ENCODE assay signal across 12 cellular contexts in genomic region chr10:114367676-114368391, GRCh38. TPM values are rescaled to one million over a fixed set of nuclear protein-coding genes. Genes with fewer than 3 reads are reported as not detected.
A peak's percentile ranks its signal among the peaks of the same experiment; 100 is the strongest.
DNase-seq lines count a peak whose midpoint lies in the region; ATAC-seq and TF ChIP-seq lines count a peak whose summit lies in the region.
"Had no signal": no experiment of that assay in that cellular context is flagged by ENCODE, and none has a peak within 500 bp of the region (broad histone marks: within the 10 kb centered on the region; RNA-seq: fewer than 3 reads in every experiment).

No MANE protein-coding gene starts in this region.

- DNase-seq in cardiac muscle cell (ENCODE audit: low read depth in 1 of 2, low spot score in 1 of 2) (no peak), cardiac septum (ENCODE audit: low spot score) (no peak), fibroblast of villous mesenchyme (ENCODE audit: low read depth) (peak; percentile 97), omental fat pad (ENCODE audit: low spot score) (no peak), vagina (ENCODE audit: extremely low spot score in 2 of 2) (no peak), NCI-H345 treated with DMSO at 0.1 percent for 48 hours (lab: John Stamatoyannopoulos, UW; ENCODE audit: unreplicated experiment) (no peak), NCI-H510A (lab: John Stamatoyannopoulos, UW) (no peak)
- DNase-seq: 8988T; activated CD4-positive, alpha-beta T cell treated with anti-CD3 and anti-CD28 coated beads for 36 hours; activated T-cell treated with anti-CD3 and anti-CD28 coated beads, Interleukin-2, amount 50 U/mL, for 1 hour; MV-4-11 had no signal

- TF ChIP-seq CTCF in cardiac muscle cell (IDR thresholded peaks at IDR 0.05; ENCODE audit: low read depth, low read length): no peak
- no peak for TF ChIP-seq CTCF in fibroblast of villous mesenchyme (IDR thresholded peaks at IDR 0.05; ENCODE audit: insufficient read depth, low read depth, low read length)
- TF ChIP-seq CTCF in omental fat pad (IDR thresholded peaks at IDR 0.05): no peak
- no peak for TF ChIP-seq CTCF in vagina (IDR thresholded peaks at IDR 0.05)

- H3K27ac ChIP-seq in cardiac muscle cell (peak overlapping the region; percentile 25), vagina (peak overlapping the region; percentile 17)

- H3K27me3 ChIP-seq in cardiac muscle cell (no peaks in the 10 kb centered on the region), vagina (no peaks in the 10 kb centered on the region)

- H3K4me1 ChIP-seq in cardiac muscle cell (ENCODE audit: low read depth) (peaks cover 19% of the 10 kb centered on the region), vagina (peaks cover 40% of the 10 kb centered on the region)

- ATAC-seq in omental fat pad (ENCODE audit: low FRiP score) (peak; percentile 67), HG03457 (IDR thresholded peaks at IDR 0.05; ENCODE audit: unreplicated experiment) (no peak)
- ATAC-seq: activated CD4-positive, alpha-beta T cell treated with anti-CD3 and anti-CD28 coated beads for 36 hours had no signal

- no peak for TF ChIP-seq POLR2A in vagina (IDR thresholded peaks at IDR 0.05)

- H3K4me3 ChIP-seq in cardiac muscle cell (no peak overlapping the region), fibroblast of villous mesenchyme (ENCODE audit: low read depth, low read length) (no peak overlapping the region), vagina (no peak overlapping the region)

- H3K9me3 ChIP-seq in cardiac muscle cell (ENCODE audit: low read depth): no peaks in the 10 kb centered on the region
- H3K9me3 ChIP-seq in vagina: no peaks in the 10 kb centered on the region

- intact Hi-C loops in cardiac septum (cut with DNase I): no loop called here
- intact Hi-C loops in vagina (cut with DNase I): no loop called here

- no peaks in the 10 kb centered on the region for H3K36me3 ChIP-seq in cardiac muscle cell
- H3K36me3 ChIP-seq in vagina: no peaks in the 10 kb centered on the region

RNA-seq across cellular contexts. Expression of gene AFAP1L2, which starts 36.5 kb away (rescaled TPM):
- total RNA-seq in cardiac muscle cell (1.9 and 3.8 TPM in 2 replicates), cardiac septum (3.9 TPM), fibroblast of villous mesenchyme (5.5 and 7.3 TPM in 2 replicates), omental fat pad (10 to 100 TPM in 1 of 4 donors, 1 to 10 TPM in 3; 3.7 to 18.8 (median 4.5) TPM), vagina (29.5 TPM)
- polyA plus RNA-seq in cardiac muscle cell: 0.75 and 2.6 TPM in 2 replicates
